Comparison of ENCODE assay signal across 1 cellular context in the genomic region with DNA sequence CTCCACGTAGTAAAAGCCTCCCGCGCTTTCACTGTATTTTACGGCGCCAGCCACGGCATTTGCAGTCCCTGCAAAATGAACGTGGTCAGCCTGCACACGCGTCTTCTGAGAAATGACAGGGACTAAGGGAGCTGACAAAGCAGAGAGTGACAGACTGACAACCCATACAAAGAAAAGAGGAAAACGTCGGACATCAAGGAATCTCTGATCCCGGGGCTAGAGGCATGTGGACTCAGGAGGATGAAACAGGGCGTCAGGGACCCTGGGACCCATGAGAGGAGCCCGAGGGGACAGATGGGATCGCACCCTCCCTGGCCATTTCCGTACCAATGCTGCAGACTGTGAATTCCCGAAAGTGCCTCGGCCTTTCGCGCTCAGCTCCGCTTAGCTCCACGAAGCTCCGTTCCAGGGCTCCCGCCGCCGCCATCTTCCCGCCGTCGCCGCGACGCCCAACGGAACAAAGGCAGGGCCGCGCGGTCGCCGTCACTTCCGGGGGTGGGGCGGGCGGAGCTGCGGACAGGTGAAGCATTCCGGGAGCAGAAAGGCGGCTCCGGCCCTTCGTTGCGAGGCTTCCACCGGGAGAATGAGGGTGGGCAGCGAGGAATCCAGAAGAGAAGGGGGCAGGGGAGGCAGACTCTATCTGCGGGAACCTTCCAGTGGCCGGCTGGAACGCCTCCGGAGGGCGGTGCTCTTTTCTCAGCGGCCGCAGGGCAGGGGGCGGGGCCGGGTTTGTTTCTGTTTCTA.
A peak's percentile ranks its signal among the peaks of the same experiment; 100 is the strongest.
TF ChIP-seq lines count a peak whose summit lies in the region.

A gene with protein sequence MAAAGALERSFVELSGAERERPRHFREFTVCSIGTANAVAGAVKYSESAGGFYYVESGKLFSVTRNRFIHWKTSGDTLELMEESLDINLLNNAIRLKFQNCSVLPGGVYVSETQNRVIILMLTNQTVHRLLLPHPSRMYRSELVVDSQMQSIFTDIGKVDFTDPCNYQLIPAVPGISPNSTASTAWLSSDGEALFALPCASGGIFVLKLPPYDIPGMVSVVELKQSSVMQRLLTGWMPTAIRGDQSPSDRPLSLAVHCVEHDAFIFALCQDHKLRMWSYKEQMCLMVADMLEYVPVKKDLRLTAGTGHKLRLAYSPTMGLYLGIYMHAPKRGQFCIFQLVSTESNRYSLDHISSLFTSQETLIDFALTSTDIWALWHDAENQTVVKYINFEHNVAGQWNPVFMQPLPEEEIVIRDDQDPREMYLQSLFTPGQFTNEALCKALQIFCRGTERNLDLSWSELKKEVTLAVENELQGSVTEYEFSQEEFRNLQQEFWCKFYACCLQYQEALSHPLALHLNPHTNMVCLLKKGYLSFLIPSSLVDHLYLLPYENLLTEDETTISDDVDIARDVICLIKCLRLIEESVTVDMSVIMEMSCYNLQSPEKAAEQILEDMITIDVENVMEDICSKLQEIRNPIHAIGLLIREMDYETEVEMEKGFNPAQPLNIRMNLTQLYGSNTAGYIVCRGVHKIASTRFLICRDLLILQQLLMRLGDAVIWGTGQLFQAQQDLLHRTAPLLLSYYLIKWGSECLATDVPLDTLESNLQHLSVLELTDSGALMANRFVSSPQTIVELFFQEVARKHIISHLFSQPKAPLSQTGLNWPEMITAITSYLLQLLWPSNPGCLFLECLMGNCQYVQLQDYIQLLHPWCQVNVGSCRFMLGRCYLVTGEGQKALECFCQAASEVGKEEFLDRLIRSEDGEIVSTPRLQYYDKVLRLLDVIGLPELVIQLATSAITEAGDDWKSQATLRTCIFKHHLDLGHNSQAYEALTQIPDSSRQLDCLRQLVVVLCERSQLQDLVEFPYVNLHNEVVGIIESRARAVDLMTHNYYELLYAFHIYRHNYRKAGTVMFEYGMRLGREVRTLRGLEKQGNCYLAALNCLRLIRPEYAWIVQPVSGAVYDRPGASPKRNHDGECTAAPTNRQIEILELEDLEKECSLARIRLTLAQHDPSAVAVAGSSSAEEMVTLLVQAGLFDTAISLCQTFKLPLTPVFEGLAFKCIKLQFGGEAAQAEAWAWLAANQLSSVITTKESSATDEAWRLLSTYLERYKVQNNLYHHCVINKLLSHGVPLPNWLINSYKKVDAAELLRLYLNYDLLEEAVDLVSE (N-terminal part only) (minus strand): TSS at position 459 of the 744 bp plus-strand sequence. CDS start 32 bp downstream, at position 427.

TF ChIP-seq in WTC11, 78 proteins besides CTCF, POLR2A, EP300 and RAD21 (continued from another document and continues in another):
- TF ChIP-seq ZNF263 (CRISPR knock-in tag; IDR thresholded peaks at IDR 0.05; ENCODE audit: low read depth) = no peak
- peak; percentile 96 for TF ChIP-seq SP1 (CRISPR knock-in tag; conservative IDR thresholded peaks at IDR 0.05)
- TF ChIP-seq JUN (CRISPR knock-in tag; IDR thresholded peaks at IDR 0.05) = peak; percentile 52; the same call in 1 of the 2 replicates
- no peak for TF ChIP-seq ZNF416 (CRISPR knock-in tag; IDR thresholded peaks at IDR 0.05)
- TF ChIP-seq TCF7 (CRISPR knock-in tag; IDR thresholded peaks at IDR 0.05; ENCODE audit: low read depth) = 0 out of 2 replicates have a peak, but pooled peaks have one; percentile 50
- TF ChIP-seq, protein P1, sequence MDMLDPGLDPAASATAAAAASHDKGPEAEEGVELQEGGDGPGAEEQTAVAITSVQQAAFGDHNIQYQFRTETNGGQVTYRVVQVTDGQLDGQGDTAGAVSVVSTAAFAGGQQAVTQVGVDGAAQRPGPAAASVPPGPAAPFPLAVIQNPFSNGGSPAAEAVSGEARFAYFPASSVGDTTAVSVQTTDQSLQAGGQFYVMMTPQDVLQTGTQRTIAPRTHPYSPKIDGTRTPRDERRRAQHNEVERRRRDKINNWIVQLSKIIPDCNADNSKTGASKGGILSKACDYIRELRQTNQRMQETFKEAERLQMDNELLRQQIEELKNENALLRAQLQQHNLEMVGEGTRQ (CRISPR knock-in tag; IDR thresholded peaks at IDR 0.05) = no peak
- TF ChIP-seq, protein P2, sequence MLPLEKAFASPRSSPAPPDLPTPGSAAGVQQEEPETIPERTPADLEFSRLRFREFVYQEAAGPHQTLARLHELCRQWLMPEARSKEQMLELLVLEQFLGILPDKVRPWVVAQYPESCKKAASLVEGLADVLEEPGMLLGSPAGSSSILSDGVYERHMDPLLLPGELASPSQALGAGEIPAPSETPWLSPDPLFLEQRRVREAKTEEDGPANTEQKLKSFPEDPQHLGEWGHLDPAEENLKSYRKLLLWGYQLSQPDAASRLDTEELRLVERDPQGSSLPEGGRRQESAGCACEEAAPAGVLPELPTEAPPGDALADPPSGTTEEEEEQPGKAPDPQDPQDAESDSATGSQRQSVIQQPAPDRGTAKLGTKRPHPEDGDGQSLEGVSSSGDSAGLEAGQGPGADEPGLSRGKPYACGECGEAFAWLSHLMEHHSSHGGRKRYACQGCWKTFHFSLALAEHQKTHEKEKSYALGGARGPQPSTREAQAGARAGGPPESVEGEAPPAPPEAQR (CRISPR knock-in tag; IDR thresholded peaks at IDR 0.05) = no peak
- no peak for TF ChIP-seq RORB (CRISPR knock-in tag; IDR thresholded peaks at IDR 0.05)
- TF ChIP-seq ETV6 (CRISPR knock-in tag; IDR thresholded peaks at IDR 0.05) = peak; percentile 71
- 0 out of 2 replicates have a peak, but pooled peaks have one; percentile 72 for TF ChIP-seq CBFB (CRISPR knock-in tag; IDR thresholded peaks at IDR 0.05; ENCODE audit: low read depth)
- TF ChIP-seq, protein P3, sequence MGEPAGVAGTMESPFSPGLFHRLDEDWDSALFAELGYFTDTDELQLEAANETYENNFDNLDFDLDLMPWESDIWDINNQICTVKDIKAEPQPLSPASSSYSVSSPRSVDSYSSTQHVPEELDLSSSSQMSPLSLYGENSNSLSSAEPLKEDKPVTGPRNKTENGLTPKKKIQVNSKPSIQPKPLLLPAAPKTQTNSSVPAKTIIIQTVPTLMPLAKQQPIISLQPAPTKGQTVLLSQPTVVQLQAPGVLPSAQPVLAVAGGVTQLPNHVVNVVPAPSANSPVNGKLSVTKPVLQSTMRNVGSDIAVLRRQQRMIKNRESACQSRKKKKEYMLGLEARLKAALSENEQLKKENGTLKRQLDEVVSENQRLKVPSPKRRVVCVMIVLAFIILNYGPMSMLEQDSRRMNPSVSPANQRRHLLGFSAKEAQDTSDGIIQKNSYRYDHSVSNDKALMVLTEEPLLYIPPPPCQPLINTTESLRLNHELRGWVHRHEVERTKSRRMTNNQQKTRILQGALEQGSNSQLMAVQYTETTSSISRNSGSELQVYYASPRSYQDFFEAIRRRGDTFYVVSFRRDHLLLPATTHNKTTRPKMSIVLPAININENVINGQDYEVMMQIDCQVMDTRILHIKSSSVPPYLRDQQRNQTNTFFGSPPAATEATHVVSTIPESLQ (CRISPR knock-in tag; IDR thresholded peaks at IDR 0.05) = no peak
- TF ChIP-seq, protein P4, sequence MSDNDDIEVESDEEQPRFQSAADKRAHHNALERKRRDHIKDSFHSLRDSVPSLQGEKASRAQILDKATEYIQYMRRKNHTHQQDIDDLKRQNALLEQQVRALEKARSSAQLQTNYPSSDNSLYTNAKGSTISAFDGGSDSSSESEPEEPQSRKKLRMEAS (CRISPR knock-in tag; IDR thresholded peaks at IDR 0.05) = peak; percentile 94
- TF ChIP-seq RELA (CRISPR knock-in tag; IDR thresholded peaks at IDR 0.05; ENCODE audit: borderline replicate concordance) = no peak
- TF ChIP-seq ZNF219 (CRISPR knock-in tag; IDR thresholded peaks at IDR 0.05; ENCODE audit: borderline replicate concordance) = no peak
- 0 out of 2 replicates have a peak, but pooled peaks have one; percentile 50 for TF ChIP-seq ATF2 (CRISPR knock-in tag; IDR thresholded peaks at IDR 0.05; ENCODE audit: borderline replicate concordance, low read depth)
- no peak for TF ChIP-seq ZBTB21 (CRISPR knock-in tag; IDR thresholded peaks at IDR 0.05; ENCODE audit: borderline replicate concordance)
- TF ChIP-seq NFYB (CRISPR knock-in tag; conservative IDR thresholded peaks at IDR 0.05; ENCODE audit: low read depth) = no peak
- TF ChIP-seq OVOL2 (CRISPR knock-in tag; IDR thresholded peaks at IDR 0.05; ENCODE audit: borderline replicate concordance) = no peak
- no peak for TF ChIP-seq NR1H2 (CRISPR knock-in tag; IDR thresholded peaks at IDR 0.05)
- TF ChIP-seq, protein P5, sequence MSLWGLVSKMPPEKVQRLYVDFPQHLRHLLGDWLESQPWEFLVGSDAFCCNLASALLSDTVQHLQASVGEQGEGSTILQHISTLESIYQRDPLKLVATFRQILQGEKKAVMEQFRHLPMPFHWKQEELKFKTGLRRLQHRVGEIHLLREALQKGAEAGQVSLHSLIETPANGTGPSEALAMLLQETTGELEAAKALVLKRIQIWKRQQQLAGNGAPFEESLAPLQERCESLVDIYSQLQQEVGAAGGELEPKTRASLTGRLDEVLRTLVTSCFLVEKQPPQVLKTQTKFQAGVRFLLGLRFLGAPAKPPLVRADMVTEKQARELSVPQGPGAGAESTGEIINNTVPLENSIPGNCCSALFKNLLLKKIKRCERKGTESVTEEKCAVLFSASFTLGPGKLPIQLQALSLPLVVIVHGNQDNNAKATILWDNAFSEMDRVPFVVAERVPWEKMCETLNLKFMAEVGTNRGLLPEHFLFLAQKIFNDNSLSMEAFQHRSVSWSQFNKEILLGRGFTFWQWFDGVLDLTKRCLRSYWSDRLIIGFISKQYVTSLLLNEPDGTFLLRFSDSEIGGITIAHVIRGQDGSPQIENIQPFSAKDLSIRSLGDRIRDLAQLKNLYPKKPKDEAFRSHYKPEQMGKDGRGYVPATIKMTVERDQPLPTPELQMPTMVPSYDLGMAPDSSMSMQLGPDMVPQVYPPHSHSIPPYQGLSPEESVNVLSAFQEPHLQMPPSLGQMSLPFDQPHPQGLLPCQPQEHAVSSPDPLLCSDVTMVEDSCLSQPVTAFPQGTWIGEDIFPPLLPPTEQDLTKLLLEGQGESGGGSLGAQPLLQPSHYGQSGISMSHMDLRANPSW (CRISPR knock-in tag; conservative IDR thresholded peaks at IDR 0.05; ENCODE audit: low read depth) = no peak
- no peak for TF ChIP-seq TEAD4 (CRISPR knock-in tag; IDR thresholded peaks at IDR 0.05)
- TF ChIP-seq, protein P6, sequence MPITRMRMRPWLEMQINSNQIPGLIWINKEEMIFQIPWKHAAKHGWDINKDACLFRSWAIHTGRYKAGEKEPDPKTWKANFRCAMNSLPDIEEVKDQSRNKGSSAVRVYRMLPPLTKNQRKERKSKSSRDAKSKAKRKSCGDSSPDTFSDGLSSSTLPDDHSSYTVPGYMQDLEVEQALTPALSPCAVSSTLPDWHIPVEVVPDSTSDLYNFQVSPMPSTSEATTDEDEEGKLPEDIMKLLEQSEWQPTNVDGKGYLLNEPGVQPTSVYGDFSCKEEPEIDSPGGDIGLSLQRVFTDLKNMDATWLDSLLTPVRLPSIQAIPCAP (CRISPR knock-in tag; IDR thresholded peaks at IDR 0.05) = peak; percentile 77; the same call in 1 of the 2 replicates
- TF ChIP-seq CREB1 (CRISPR knock-in tag; IDR thresholded peaks at IDR 0.05) = peak; percentile 69; the same call in 1 of the 2 replicates
- TF ChIP-seq ZNF423 (CRISPR knock-in tag; IDR thresholded peaks at IDR 0.05) = no peak
- no peak for TF ChIP-seq PRRX2 (CRISPR knock-in tag; IDR thresholded peaks at IDR 0.05)
- TF ChIP-seq, protein P7, sequence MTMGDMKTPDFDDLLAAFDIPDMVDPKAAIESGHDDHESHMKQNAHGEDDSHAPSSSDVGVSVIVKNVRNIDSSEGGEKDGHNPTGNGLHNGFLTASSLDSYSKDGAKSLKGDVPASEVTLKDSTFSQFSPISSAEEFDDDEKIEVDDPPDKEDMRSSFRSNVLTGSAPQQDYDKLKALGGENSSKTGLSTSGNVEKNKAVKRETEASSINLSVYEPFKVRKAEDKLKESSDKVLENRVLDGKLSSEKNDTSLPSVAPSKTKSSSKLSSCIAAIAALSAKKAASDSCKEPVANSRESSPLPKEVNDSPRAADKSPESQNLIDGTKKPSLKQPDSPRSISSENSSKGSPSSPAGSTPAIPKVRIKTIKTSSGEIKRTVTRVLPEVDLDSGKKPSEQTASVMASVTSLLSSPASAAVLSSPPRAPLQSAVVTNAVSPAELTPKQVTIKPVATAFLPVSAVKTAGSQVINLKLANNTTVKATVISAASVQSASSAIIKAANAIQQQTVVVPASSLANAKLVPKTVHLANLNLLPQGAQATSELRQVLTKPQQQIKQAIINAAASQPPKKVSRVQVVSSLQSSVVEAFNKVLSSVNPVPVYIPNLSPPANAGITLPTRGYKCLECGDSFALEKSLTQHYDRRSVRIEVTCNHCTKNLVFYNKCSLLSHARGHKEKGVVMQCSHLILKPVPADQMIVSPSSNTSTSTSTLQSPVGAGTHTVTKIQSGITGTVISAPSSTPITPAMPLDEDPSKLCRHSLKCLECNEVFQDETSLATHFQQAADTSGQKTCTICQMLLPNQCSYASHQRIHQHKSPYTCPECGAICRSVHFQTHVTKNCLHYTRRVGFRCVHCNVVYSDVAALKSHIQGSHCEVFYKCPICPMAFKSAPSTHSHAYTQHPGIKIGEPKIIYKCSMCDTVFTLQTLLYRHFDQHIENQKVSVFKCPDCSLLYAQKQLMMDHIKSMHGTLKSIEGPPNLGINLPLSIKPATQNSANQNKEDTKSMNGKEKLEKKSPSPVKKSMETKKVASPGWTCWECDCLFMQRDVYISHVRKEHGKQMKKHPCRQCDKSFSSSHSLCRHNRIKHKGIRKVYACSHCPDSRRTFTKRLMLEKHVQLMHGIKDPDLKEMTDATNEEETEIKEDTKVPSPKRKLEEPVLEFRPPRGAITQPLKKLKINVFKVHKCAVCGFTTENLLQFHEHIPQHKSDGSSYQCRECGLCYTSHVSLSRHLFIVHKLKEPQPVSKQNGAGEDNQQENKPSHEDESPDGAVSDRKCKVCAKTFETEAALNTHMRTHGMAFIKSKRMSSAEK (CRISPR knock-in tag; IDR thresholded peaks at IDR 0.05; ENCODE audit: borderline replicate concordance) = no peak
- TF ChIP-seq MLX (CRISPR knock-in tag; IDR thresholded peaks at IDR 0.05) = no peak
